22 cellular contexts compared by ENCODE assay signal in the genomic region with DNA sequence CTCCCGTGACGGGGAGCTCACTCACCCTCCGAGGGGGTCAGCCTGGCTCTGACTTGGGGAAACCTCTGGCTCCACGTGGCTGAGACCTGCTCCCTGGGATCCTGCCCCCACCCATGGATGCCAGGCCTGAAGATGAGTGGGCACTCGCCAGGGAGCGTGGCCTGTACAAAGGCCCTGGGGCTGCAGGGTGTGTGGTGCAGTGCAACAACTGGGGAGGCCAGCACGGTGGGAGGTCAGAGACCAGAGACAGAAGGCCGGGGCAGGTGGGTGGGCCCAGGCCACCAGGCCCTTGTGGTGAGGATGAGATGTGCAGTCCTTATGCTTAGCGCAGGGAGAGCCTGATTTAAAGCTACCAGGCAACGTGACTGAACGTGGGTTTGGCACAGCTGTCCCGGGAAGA. TPM values are rescaled to one million over a fixed set of nuclear protein-coding genes. Genes with fewer than 3 reads are reported as not detected.
DNase-seq lines count a peak whose midpoint lies in the region; ATAC-seq and TF ChIP-seq lines count a peak whose summit lies in the region.
"Had no signal": no experiment of that assay in that cellular context is flagged by ENCODE, and none has a peak within 500 bp of the region (broad histone marks: within the 10 kb centered on the region; RNA-seq: fewer than 3 reads in every experiment).

No MANE protein-coding gene starts in this region.

- H3K4me1 Mint-ChIP-seq in endothelial cell (ENCODE audit: unreplicated experiment): peaks cover 4% of the 10 kb centered on the region
- no peaks in the 10 kb centered on the region for H3K4me1 Mint-ChIP-seq in activated CD8-positive, alpha-beta T cell treated with anti-CD3 and anti-CD28 coated beads, Interleukin-2, amount 10 ng/mL, durations not matched to agents 7 days and 5 days (ENCODE audit: low read depth)
- peaks cover 4% of the 10 kb centered on the region for H3K4me1 Mint-ChIP-seq in activated CD4-positive, alpha-beta T cell treated with anti-CD3 and anti-CD28 coated beads, Interleukin-2, amount 10 ng/mL, durations not matched to agents 7 days and 5 days

- POLR2A ChIA-PET in activated CD8-positive, alpha-beta T cell treated with anti-CD3 and anti-CD28 coated beads, Interleukin-2, amount 10 ng/mL, durations not matched to agents 7 days and 5 days (lab: Charles Lee): no interaction called here
- POLR2A ChIA-PET in activated CD4-positive, alpha-beta T cell treated with anti-CD3 and anti-CD28 coated beads, Interleukin-2, amount 10 ng/mL, durations not matched to agents 7 days and 5 days (lab: Charles Lee): no interaction called here

- no peak for ATAC-seq in activated CD8-positive, alpha-beta T cell treated with anti-CD3 and anti-CD28 coated beads, Interleukin-2, amount 10 ng/mL, durations not matched to agents 7 days and 5 days
- ATAC-seq: Right ventricle myocardium inferior had no signal

- TF ChIP-seq CTCF in BE2C (IDR thresholded peaks at IDR 0.05; ENCODE audit: low read depth, low read length): peak; percentile 17; the same call in 1 of the 2 replicates
- no peak for TF ChIP-seq CTCF in endothelial cell (IDR thresholded peaks at IDR 0.05; ENCODE audit: unreplicated experiment)

- H3K9me3 ChIP-seq in BE2C (no peaks in the 10 kb centered on the region), SJCRH30 (replicated peaks) (no peaks in the 10 kb centered on the region)
- H3K9me3 ChIP-seq: A549, Caco-2 had no signal

- H3K36me3 ChIP-seq in BE2C: no peaks in the 10 kb centered on the region
- H3K36me3 ChIP-seq in H7 (replicated peaks; ENCODE audit: control insufficient read depth, insufficient read depth, low read length): no peaks in the 10 kb centered on the region
- H3K36me3 ChIP-seq in SJCRH30: no peaks in the 10 kb centered on the region

- H3K4me3 ChIP-seq in BE2C (ENCODE audit: low read depth, low read length): no peak overlapping the region
- no peak overlapping the region for H3K4me3 ChIP-seq in H7 (ENCODE audit: insufficient read depth, low read depth, low read length)
- H3K4me3 ChIP-seq in SJCRH30: no peak overlapping the region
- H3K4me3 ChIP-seq: A549 had no signal

- H3K27ac ChIP-seq in SJCRH30: no peak overlapping the region
- H3K27ac ChIP-seq: A549, KMS-11 had no signal

- peaks cover 15% of the 10 kb centered on the region for H3K27me3 Mint-ChIP-seq in endothelial cell (ENCODE audit: unreplicated experiment)
- H3K27me3 Mint-ChIP-seq in activated CD8-positive, alpha-beta T cell treated with anti-CD3 and anti-CD28 coated beads, Interleukin-2, amount 10 ng/mL, durations not matched to agents 7 days and 5 days (ENCODE audit: low read depth): peaks cover 7% of the 10 kb centered on the region
- H3K27me3 Mint-ChIP-seq in activated CD4-positive, alpha-beta T cell treated with anti-CD3 and anti-CD28 coated beads, Interleukin-2, amount 10 ng/mL, durations not matched to agents 7 days and 5 days: peaks cover 13% of the 10 kb centered on the region

- CTCF ChIA-PET in activated CD8-positive, alpha-beta T cell treated with anti-CD3 and anti-CD28 coated beads, Interleukin-2, amount 10 ng/mL, durations not matched to agents 7 days and 5 days (lab: Charles Lee): no interaction called here
- CTCF ChIA-PET in activated CD4-positive, alpha-beta T cell treated with anti-CD3 and anti-CD28 coated beads, Interleukin-2, amount 10 ng/mL, durations not matched to agents 7 days and 5 days (lab: Charles Lee): interaction anchor here (1.5 to 1.6 kb wide), 2 partner anchors 14 to 34 kb away, joined by 4 to 7 read pairs; no protein-coding TSS in a partner anchor

- H3K27ac Mint-ChIP-seq in endothelial cell (ENCODE audit: unreplicated experiment): no peak overlapping the region
- H3K27ac Mint-ChIP-seq in activated CD8-positive, alpha-beta T cell treated with anti-CD3 and anti-CD28 coated beads, Interleukin-2, amount 10 ng/mL, durations not matched to agents 7 days and 5 days: no peak overlapping the region
- H3K27ac Mint-ChIP-seq in activated CD4-positive, alpha-beta T cell treated with anti-CD3 and anti-CD28 coated beads, Interleukin-2, amount 10 ng/mL, durations not matched to agents 7 days and 5 days: no peak overlapping the region
- H3K27ac Mint-ChIP-seq: CD4-positive, alpha-beta T cell had no signal

- H3K9me3 Mint-ChIP-seq in endothelial cell (ENCODE audit: unreplicated experiment): no peaks in the 10 kb centered on the region
- no peaks in the 10 kb centered on the region for H3K9me3 Mint-ChIP-seq in activated CD8-positive, alpha-beta T cell treated with anti-CD3 and anti-CD28 coated beads, Interleukin-2, amount 10 ng/mL, durations not matched to agents 7 days and 5 days (ENCODE audit: insufficient read depth)
- H3K9me3 Mint-ChIP-seq in activated CD4-positive, alpha-beta T cell treated with anti-CD3 and anti-CD28 coated beads, Interleukin-2, amount 10 ng/mL, durations not matched to agents 7 days and 5 days: no peaks in the 10 kb centered on the region
- H3K9me3 Mint-ChIP-seq: CD4-positive, alpha-beta T cell had no signal

- peaks cover 5% of the 10 kb centered on the region for H3K36me3 Mint-ChIP-seq in endothelial cell (ENCODE audit: low read depth, unreplicated experiment)
- no peaks in the 10 kb centered on the region for H3K36me3 Mint-ChIP-seq in activated CD8-positive, alpha-beta T cell treated with anti-CD3 and anti-CD28 coated beads, Interleukin-2, amount 10 ng/mL, durations not matched to agents 7 days and 5 days (ENCODE audit: low read depth)
- no peaks in the 10 kb centered on the region for H3K36me3 Mint-ChIP-seq in activated CD4-positive, alpha-beta T cell treated with anti-CD3 and anti-CD28 coated beads, Interleukin-2, amount 10 ng/mL, durations not matched to agents 7 days and 5 days (ENCODE audit: low read depth)

- H3K27me3 ChIP-seq in BE2C: no peaks in the 10 kb centered on the region
- peaks cover 9% of the 10 kb centered on the region for H3K27me3 ChIP-seq in H7 (ENCODE audit: control insufficient read depth, insufficient read depth, low read length)
- peaks cover 20% of the 10 kb centered on the region for H3K27me3 ChIP-seq in SJCRH30

- H3K4me1 ChIP-seq in BE2C (peaks cover 47% of the 10 kb centered on the region), SJCRH30 (no peaks in the 10 kb centered on the region)
- H3K4me1 ChIP-seq: A549, Caco-2 had no signal

- peak overlapping the region; percentile 66 for H3K4me3 Mint-ChIP-seq in endothelial cell (ENCODE audit: unreplicated experiment)
- no peak overlapping the region for H3K4me3 Mint-ChIP-seq in activated CD8-positive, alpha-beta T cell treated with anti-CD3 and anti-CD28 coated beads, Interleukin-2, amount 10 ng/mL, durations not matched to agents 7 days and 5 days
- no peak overlapping the region for H3K4me3 Mint-ChIP-seq in activated CD4-positive, alpha-beta T cell treated with anti-CD3 and anti-CD28 coated beads, Interleukin-2, amount 10 ng/mL, durations not matched to agents 7 days and 5 days
- H3K4me3 Mint-ChIP-seq: CD4-positive, alpha-beta T cell had no signal

- DNase-seq in BE2C: no peak
- DNase-seq in H7: peak; percentile 68
- DNase-seq in SJCRH30: peak; percentile 24 to 26
- no peak for DNase-seq in endothelial cell (ENCODE audit: low spot score)
- DNase-seq in medulla oblongata (ENCODE audit: extremely low spot score): no peak
- DNase-seq in activated CD8-positive, alpha-beta T cell treated with anti-CD3 and anti-CD28 coated beads, Interleukin-2, amount 10 ng/mL, durations not matched to agents 7 days and 5 days: no peak
- DNase-seq in activated CD4-positive, alpha-beta T cell treated with anti-CD3 and anti-CD28 coated beads, Interleukin-2, amount 10 ng/mL, durations not matched to agents 7 days and 5 days: no peak
- DNase-seq: Caco-2; CD4-positive, alpha-beta T cell; DMS153; GOT3; NCI-H1105; NCI-H146; NCI-H2029; NCI-H2227 treated with DMSO at 0.1 percent for 48 hours; NCI-H524; SW 1271 had no signal

RNA-seq across cellular contexts. Expression of gene DNAJB8, which starts 5.0 kb away (rescaled TPM):
- polyA plus RNA-seq in BE2C (2012; ENCODE audit: insufficient read depth, insufficient read length, low read depth): 0.12 TPM
- total RNA-seq in H7 (2014; rRNA removed; shearing (Covaris generic)): not detected in 2 replicates
- not detected in 2 replicates for total RNA-seq in SJCRH30 (2014; rRNA removed; shearing (Covaris generic))
- total RNA-seq in endothelial cell (ENCODE audit: unreplicated experiment): not detected
- not detected for total RNA-seq in activated CD8-positive, alpha-beta T cell treated with anti-CD3 and anti-CD28 coated beads, Interleukin-2, amount 10 ng/mL, durations not matched to agents 7 days and 5 days
- not detected for total RNA-seq in activated CD4-positive, alpha-beta T cell treated with anti-CD3 and anti-CD28 coated beads, Interleukin-2, amount 10 ng/mL, durations not matched to agents 7 days and 5 days
- total RNA-seq: Caco-2; CD4-positive, alpha-beta T cell; G401; Right ventricle myocardium inferior had no signal
- polyA plus RNA-seq: A549, BJ had no signal

RNA-seq across cellular contexts. Expression of gene GATA2, which starts 31.3 kb away (rescaled TPM):
- 791 TPM for polyA plus RNA-seq in BE2C (2012; ENCODE audit: insufficient read depth, insufficient read length, low read depth)
- 3.9 and 5.4 TPM in 2 replicates for total RNA-seq in H7 (2014; rRNA removed; shearing (Covaris generic))
- 17.1 and 19.8 TPM in 2 replicates for total RNA-seq in SJCRH30 (2014; rRNA removed; shearing (Covaris generic))
- total RNA-seq in endothelial cell (ENCODE audit: unreplicated experiment): 37.9 TPM
- total RNA-seq in activated CD8-positive, alpha-beta T cell treated with anti-CD3 and anti-CD28 coated beads, Interleukin-2, amount 10 ng/mL, durations not matched to agents 7 days and 5 days: not detected
- not detected for total RNA-seq in activated CD4-positive, alpha-beta T cell treated with anti-CD3 and anti-CD28 coated beads, Interleukin-2, amount 10 ng/mL, durations not matched to agents 7 days and 5 days

Comparison
In these comparisons a context has a peak if more than half of its experiments do, and no peak if none do; other contexts are left out.
1. DNase-seq: peak in H7 (single experiment) and SJCRH30 (2 of 2); none in BE2C (single experiment), endothelial cell (single experiment), medulla oblongata (single experiment), activated CD8-positive, alpha-beta T cell treated with anti-CD3 and anti-CD28 coated beads, Interleukin-2, amount 10 ng/mL, durations not matched to agents 7 days and 5 days (single experiment) and activated CD4-positive, alpha-beta T cell treated with anti-CD3 and anti-CD28 coated beads, Interleukin-2, amount 10 ng/mL, durations not matched to agents 7 days and 5 days (single experiment).